In genomic region chr10:1057106-1057657, GRCh38 we compare ENCODE assay signal across 8 cellular contexts. TPM values are rescaled to one million over a fixed set of nuclear protein-coding genes. Genes with fewer than 3 reads are reported as not detected.
A peak's percentile ranks its signal among the peaks of the same experiment; 100 is the strongest.
DNase-seq lines count a peak whose midpoint lies in the region; ATAC-seq and TF ChIP-seq lines count a peak whose summit lies in the region.

No MANE protein-coding gene starts in this region.

- peaks cover 13% of the 10 kb centered on the region for H3K79me1 ChIP-seq in trophoblast cell (ENCODE audit: low read length)

- no peak overlapping the region for H2BK120ac ChIP-seq in trophoblast cell (ENCODE audit: insufficient read depth, low read length, poor library complexity)

- H3K9me3 ChIP-seq in ES-I3 (ENCODE audit: control insufficient read depth, insufficient read depth, low read length) (no peaks in the 10 kb centered on the region), trophoblast cell (ENCODE audit: insufficient read depth, low read depth, low read length) (peaks cover 2% of the 10 kb centered on the region)

- H3K9ac ChIP-seq in ES-I3 (ENCODE audit: low read depth, low read length) (peak overlapping the region; percentile 70), trophoblast cell (ENCODE audit: low read length) (peak overlapping the region; percentile 92)

- peak overlapping the region; percentile 89 to 93 for H3K4me3 ChIP-seq in foreskin fibroblast (ENCODE audit: low read depth in 1 of 2, low read length in 2 of 2)
- peak overlapping the region; percentile 100 for H3K4me3 ChIP-seq in trophoblast cell (ENCODE audit: low read depth, low read length)

- peak; percentile 51 for DNase-seq in UCSD-AML1 (lab: John Stamatoyannopoulos, UW; ENCODE audit: unreplicated experiment)
- DNase-seq in foreskin fibroblast: no peak
- DNase-seq in trophoblast cell: no peak
- no peak for DNase-seq in medulla oblongata (ENCODE audit: extremely low spot score)
- DNase-seq in omental fat pad (ENCODE audit: low spot score): no peak
- DNase-seq in NCI-H748 (lab: John Stamatoyannopoulos, UW; ENCODE audit: unreplicated experiment): no peak

- peaks cover 9% of the 10 kb centered on the region for H3K4me1 ChIP-seq in ES-I3 (ENCODE audit: insufficient read depth, low read length)
- H3K4me1 ChIP-seq in trophoblast cell (ENCODE audit: control insufficient read depth in 1 of 2, insufficient read depth in 2 of 2, low read length in 2 of 2): peaks cover 3% of the 10 kb centered on the region in 2 experiments

- peaks cover 15% of the 10 kb centered on the region for H3K79me2 ChIP-seq in trophoblast cell (ENCODE audit: control insufficient read depth, insufficient read depth, low read length, poor library complexity)

- H3K4ac ChIP-seq in trophoblast cell (ENCODE audit: low read depth, low read length): peak overlapping the region; percentile 80

- H2BK12ac ChIP-seq in trophoblast cell (ENCODE audit: low read length): no peak overlapping the region

- no CpG with 5 or more reads among the region's 26 CpGs for WGBS in trophoblast cell (ENCODE audit: extremely low coverage, insufficient coverage, insufficient read length)

- H4K12ac ChIP-seq in trophoblast cell (ENCODE audit: low read depth, low read length): peak overlapping the region; percentile 14

- no peaks in the 10 kb centered on the region for H3K36me3 ChIP-seq in ES-I3 (ENCODE audit: insufficient read depth, low read length)
- H3K36me3 ChIP-seq in trophoblast cell (ENCODE audit: control insufficient read depth in 1 of 2, insufficient read depth in 2 of 2, low read length in 2 of 2): peaks cover 2 to 8% of the 10 kb centered on the region in 2 experiments

- peak; percentile 12 for ATAC-seq in HG02852 (IDR thresholded peaks at IDR 0.05; ENCODE audit: unreplicated experiment)
- ATAC-seq in omental fat pad (ENCODE audit: low FRiP score): no peak

- peak overlapping the region; percentile 65 for H4K91ac ChIP-seq in trophoblast cell (ENCODE audit: low read depth, low read length)

- TF ChIP-seq CTCF in foreskin fibroblast (IDR thresholded peaks at IDR 0.05; ENCODE audit: low read depth, low read length) (no peak), omental fat pad (IDR thresholded peaks at IDR 0.05) (no peak)

- H3K14ac ChIP-seq in trophoblast cell (ENCODE audit: low read length): peak overlapping the region; percentile 3

- no peak overlapping the region for H2BK5ac ChIP-seq in trophoblast cell (ENCODE audit: low read depth, low read length, poor library complexity)

- H3K4me2 ChIP-seq in trophoblast cell (ENCODE audit: low read length): peak overlapping the region; percentile 82

- H3K18ac ChIP-seq in trophoblast cell (ENCODE audit: low read length): peak overlapping the region; percentile 2

- H2AK5ac ChIP-seq in trophoblast cell (ENCODE audit: low read length): no peak overlapping the region

- H2AFZ ChIP-seq in trophoblast cell (ENCODE audit: insufficient read depth, low read length, poor library complexity): peak overlapping the region; percentile 88

- no peak overlapping the region for H3K23ac ChIP-seq in trophoblast cell (ENCODE audit: low read length)

- H3K27ac ChIP-seq in trophoblast cell (ENCODE audit: low read depth, low read length): no peak overlapping the region

- H3K27me3 ChIP-seq in trophoblast cell (ENCODE audit: insufficient read depth, low read length): no peaks in the 10 kb centered on the region

- peak overlapping the region; percentile 92 for H4K8ac ChIP-seq in trophoblast cell (ENCODE audit: low read depth, low read length)

RNA-seq across cellular contexts. Expression of gene WDR37, which starts 1.0 kb away (rescaled TPM):
- 11.1 and 11.3 TPM in 2 replicates for polyA plus RNA-seq in trophoblast cell (2013)
- total RNA-seq in omental fat pad: 10 to 100 TPM; 11.4 to 30.3 (median 17.4) TPM

RNA-seq across cellular contexts. Expression of gene IDI1, which starts 8.3 kb away (rescaled TPM):
- 144 and 145 TPM in 2 replicates for polyA plus RNA-seq in trophoblast cell (2013)
- total RNA-seq in omental fat pad: 10 to 100 TPM; 29.8 to 67.5 (median 60.4) TPM

RNA-seq across cellular contexts. Expression of gene IDI2, which starts 31.5 kb away (rescaled TPM):
- polyA plus RNA-seq in trophoblast cell (2013): not detected in 2 replicates
- not detected for total RNA-seq in omental fat pad
